Comparison of ENCODE assay signal across 25 cellular contexts in genomic region chr1:178689769-178690168, GRCh38.
"Had no signal": no experiment of that assay in that cellular context is flagged by ENCODE, and none has a peak within 500 bp of the region (broad histone marks: within the 10 kb centered on the region; RNA-seq: fewer than 3 reads in every experiment).

No MANE protein-coding gene starts in this region.

- H3K27me3 ChIP-seq: gastrocnemius medialis, transverse colon had no signal

- DNase-seq: activated CD4-positive, alpha-beta T cell treated with anti-CD3 and anti-CD28 coated beads, Interleukin-2, amount 10 ng/mL, durations not matched to agents 7 days and 5 days; activated CD8-positive, alpha-beta T cell treated with anti-CD3 and anti-CD28 coated beads for 36 hours; activated gamma-delta T cell treated with Interleukin-2 at 50 U/mL for 16 hours; aorta; caudate nucleus; effector CD4-positive, alpha-beta T cell; erythroblast; gastrocnemius medialis; head of caudate nucleus; hypothalamus; left cardiac atrium; mucosa of descending colon; occipital lobe; stimulated activated CD4-positive, alpha-beta T cell treated with anti-CD3 and anti-CD28 coated beads, Interleukin-15, amount 100 ng/mL, for 24 hours; stimulated activated naive B cell treated with anti-CD40 and anti-IgM and Interleukin-4, amounts not matched to agents 10 μg/mL and 1 μg/mL and 100 μg/mL, for 72 hours; transverse colon had no signal

- H3K36me3 Mint-ChIP-seq: activated naive CD4-positive, alpha-beta T cell treated with anti-CD3 and anti-CD28 coated beads, Interleukin-2, amount 50 U/mL, for 24 hours; brain; stimulated activated naive B cell treated with anti-CD40 and anti-IgM and Interleukin-4, amounts not matched to agents 10 μg/mL and 1 μg/mL and 100 μg/mL, for 72 hours had no signal

- H3K27ac ChIP-seq: gastrocnemius medialis, transverse colon had no signal

- H3K36me3 ChIP-seq: gastrocnemius medialis, transverse colon had no signal

- H3K4me1 Mint-ChIP-seq: activated CD4-positive, alpha-beta T cell treated with anti-CD3 and anti-CD28 coated beads, Interleukin-2, amount 10 ng/mL, durations not matched to agents 7 days and 5 days; activated naive CD4-positive, alpha-beta T cell treated with anti-CD3 and anti-CD28 coated beads, Interleukin-2, amount 50 U/mL, for 24 hours; neural crest cell had no signal

- H3K4me3 ChIP-seq: gastrocnemius medialis, mucosa of descending colon, smooth muscle cell, transverse colon had no signal

- H3K9me3 Mint-ChIP-seq: activated CD4-positive, alpha-beta T cell treated with anti-CD3 and anti-CD28 coated beads, Interleukin-2, amount 10 ng/mL, durations not matched to agents 7 days and 5 days; activated CD8-positive, alpha-beta T cell treated with anti-CD3 and anti-CD28 coated beads for 36 hours; activated naive CD4-positive, alpha-beta T cell treated with anti-CD3 and anti-CD28 coated beads, Interleukin-2, amount 50 U/mL, for 24 hours; activated T-helper 1 cell treated with anti-CD3 and anti-CD28 coated beads, Interleukin-12 subunit alpha, Interleukin-12 subunit beta, Interleukin-2, Interleukin-4 antibody, amounts not matched to agents 30 ng/mL and 10 ng/mL and 1 ng/mL, durations not matched to agents 14 hours and 24 hours and 36 hours; dendritic cell treated with granulocyte-macrophage colony-stimulating factor and Interleukin-4, amounts not matched to agents 40 ng/mL and 50 ng/mL, for 4 days; neural crest cell; stimulated activated naive B cell treated with anti-CD40 and anti-IgM and Interleukin-4, amounts not matched to agents 10 μg/mL and 1 μg/mL and 100 μg/mL, for 72 hours; T-helper 1 cell treated with Interleukin-12 subunit alpha and Interleukin-12 subunit beta and Interleukin-4 antibody, amounts not matched to agents 30 μg/mL and 1 μg/mL, for 36 hours had no signal

- H3K27me3 Mint-ChIP-seq: activated CD4-positive, alpha-beta T cell treated with anti-CD3 and anti-CD28 coated beads, Interleukin-2, amount 10 ng/mL, durations not matched to agents 7 days and 5 days; activated naive CD4-positive, alpha-beta T cell treated with anti-CD3 and anti-CD28 coated beads, Interleukin-2, amount 50 U/mL, for 24 hours; brain; dendritic cell treated with granulocyte-macrophage colony-stimulating factor and Interleukin-4, amounts not matched to agents 40 ng/mL and 50 ng/mL, for 4 days; memory B cell; stimulated activated naive B cell treated with anti-CD40 and anti-IgM and Interleukin-4, amounts not matched to agents 10 μg/mL and 1 μg/mL and 100 μg/mL, for 72 hours had no signal

- H3K4me1 ChIP-seq: gastrocnemius medialis, transverse colon had no signal

- ATAC-seq: activated CD8-positive, alpha-beta T cell treated with anti-CD3 and anti-CD28 coated beads for 36 hours; gastrocnemius medialis; left cardiac atrium; mucosa of descending colon; sciatic nerve; stimulated activated naive B cell treated with anti-CD40 and anti-IgM and Interleukin-4, amounts not matched to agents 10 μg/mL and 1 μg/mL and 100 μg/mL, for 72 hours had no signal

- H3K9me3 ChIP-seq: gastrocnemius medialis, mucosa of descending colon, transverse colon had no signal

- H3K27ac Mint-ChIP-seq: activated CD4-positive, alpha-beta T cell treated with anti-CD3 and anti-CD28 coated beads, Interleukin-2, amount 10 ng/mL, durations not matched to agents 7 days and 5 days; activated CD8-positive, alpha-beta T cell treated with anti-CD3 and anti-CD28 coated beads for 36 hours; activated naive CD4-positive, alpha-beta T cell treated with anti-CD3 and anti-CD28 coated beads, Interleukin-2, amount 50 U/mL, for 24 hours; activated T-helper 1 cell treated with anti-CD3 and anti-CD28 coated beads, Interleukin-12 subunit alpha, Interleukin-12 subunit beta, Interleukin-2, Interleukin-4 antibody, amounts not matched to agents 30 ng/mL and 10 ng/mL and 1 ng/mL, durations not matched to agents 14 hours and 24 hours and 36 hours; dendritic cell treated with granulocyte-macrophage colony-stimulating factor and Interleukin-4, amounts not matched to agents 40 ng/mL and 50 ng/mL, for 4 days; memory B cell; stimulated activated naive B cell treated with anti-CD40 and anti-IgM and Interleukin-4, amounts not matched to agents 10 μg/mL and 1 μg/mL and 100 μg/mL, for 72 hours; T-helper 1 cell treated with Interleukin-12 subunit alpha and Interleukin-12 subunit beta and Interleukin-4 antibody, amounts not matched to agents 30 μg/mL and 1 μg/mL, for 36 hours had no signal

- H3K4me3 Mint-ChIP-seq: activated CD4-positive, alpha-beta T cell treated with anti-CD3 and anti-CD28 coated beads, Interleukin-2, amount 10 ng/mL, durations not matched to agents 7 days and 5 days; activated CD8-positive, alpha-beta T cell treated with anti-CD3 and anti-CD28 coated beads for 36 hours; activated naive CD4-positive, alpha-beta T cell treated with anti-CD3 and anti-CD28 coated beads, Interleukin-2, amount 50 U/mL, for 24 hours; activated T-helper 1 cell treated with anti-CD3 and anti-CD28 coated beads, Interleukin-12 subunit alpha, Interleukin-12 subunit beta, Interleukin-2, Interleukin-4 antibody, amounts not matched to agents 30 ng/mL and 10 ng/mL and 1 ng/mL, durations not matched to agents 14 hours and 24 hours and 36 hours; brain; dendritic cell treated with granulocyte-macrophage colony-stimulating factor and Interleukin-4, amounts not matched to agents 40 ng/mL and 50 ng/mL, for 4 days; memory B cell; neural crest cell; stimulated activated naive B cell treated with anti-CD40 and anti-IgM and Interleukin-4, amounts not matched to agents 10 μg/mL and 1 μg/mL and 100 μg/mL, for 72 hours; T-helper 1 cell treated with Interleukin-12 subunit alpha and Interleukin-12 subunit beta and Interleukin-4 antibody, amounts not matched to agents 30 μg/mL and 1 μg/mL, for 36 hours had no signal
